Comparison of ENCODE assay signal across 8 cellular contexts in the genomic region with DNA sequence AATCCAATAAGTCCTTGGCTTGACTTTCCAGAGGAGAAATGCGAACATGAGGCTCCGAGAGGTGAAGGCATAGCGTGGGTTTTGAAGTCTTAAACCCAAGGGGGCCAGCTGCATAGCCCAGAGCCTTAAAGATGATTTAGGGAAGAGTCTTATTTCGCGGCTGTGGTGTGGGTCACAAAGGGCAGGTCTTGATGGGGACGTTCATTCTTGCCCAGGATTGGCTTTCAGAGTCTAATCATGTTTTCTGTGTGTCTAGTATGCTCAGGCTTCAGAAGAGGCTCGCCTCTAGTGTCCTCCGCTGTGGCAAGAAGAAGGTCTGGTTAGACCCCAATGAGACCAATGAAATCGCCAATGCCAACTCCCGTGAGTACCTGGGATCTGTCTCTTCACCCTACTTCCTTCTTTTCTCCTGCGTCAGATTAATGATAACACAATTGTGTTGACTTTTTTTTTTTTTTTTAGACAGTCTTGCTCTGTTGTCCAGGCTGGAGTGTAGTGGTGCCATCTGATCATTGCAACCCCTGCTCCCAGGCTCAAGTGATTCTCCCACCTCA. TPM values are rescaled to one million over a fixed set of nuclear protein-coding genes. Genes with fewer than 3 reads are reported as not detected.
DNase-seq lines count a peak whose midpoint lies in the region; ATAC-seq and TF ChIP-seq lines count a peak whose summit lies in the region.

No MANE protein-coding gene starts in this region.

- peaks cover 68% of the 10 kb centered on the region for H3K4me1 Mint-ChIP-seq in activated T-cell treated with anti-CD3 and anti-CD28 coated beads, Interleukin-2, amount 50 U/mL, for 72 hours (ENCODE audit: low read depth)
- peaks cover 20% of the 10 kb centered on the region for H3K4me1 Mint-ChIP-seq in type B pancreatic cell (ENCODE audit: unreplicated experiment)

- 29 to 37% (median 31%) methylated on average over 10 to 11 of the region's 11 CpGs for WGBS in adipose tissue, 3 donors
- whole genome bisulfite sequencing in lower leg skin, 2 donors, result 30 to 40% methylated on average over 11 of the region's 11 CpGs

- H3K4me3 Mint-ChIP-seq in activated T-cell treated with anti-CD3 and anti-CD28 coated beads, Interleukin-2, amount 50 U/mL, for 72 hours, result peak overlapping the region; percentile 96 to 100
- H3K4me3 Mint-ChIP-seq in type B pancreatic cell, result peak overlapping the region; percentile 92

- peak overlapping the region; percentile 63 for H3K4me3 ChIP-seq in lower leg skin (ENCODE audit: low read depth, poor library complexity, severe bottlenecking)

- ATAC-seq in activated T-cell treated with anti-CD3 and anti-CD28 coated beads, Interleukin-2, amount 50 U/mL, for 72 hours (replicated peaks in 1 of 2), result no peak

- intact Hi-C loops in lower leg skin (cut with DNase I; ENCODE audit: low total_unique reads), result no loop called here

- peak overlapping the region; percentile 100 for H3K27ac Mint-ChIP-seq in activated T-cell treated with anti-CD3 and anti-CD28 coated beads, Interleukin-2, amount 50 U/mL, for 72 hours
- peak overlapping the region; percentile 98 for H3K27ac Mint-ChIP-seq in type B pancreatic cell

- no peaks in the 10 kb centered on the region for H3K27me3 Mint-ChIP-seq in activated T-cell treated with anti-CD3 and anti-CD28 coated beads, Interleukin-2, amount 50 U/mL, for 72 hours (ENCODE audit: low read depth)
- H3K27me3 Mint-ChIP-seq in type B pancreatic cell, result no peaks in the 10 kb centered on the region

- H3K9me3 Mint-ChIP-seq in activated T-cell treated with anti-CD3 and anti-CD28 coated beads, Interleukin-2, amount 50 U/mL, for 72 hours, result no peaks in the 10 kb centered on the region
- H3K9me3 Mint-ChIP-seq in type B pancreatic cell, result no peaks in the 10 kb centered on the region

- H3K36me3 Mint-ChIP-seq in activated T-cell treated with anti-CD3 and anti-CD28 coated beads, Interleukin-2, amount 50 U/mL, for 72 hours (ENCODE audit: insufficient read depth in 2 of 2), result peaks cover 19 to 39% of the 10 kb centered on the region in 2 donors
- H3K36me3 Mint-ChIP-seq in type B pancreatic cell, result peaks cover 18% of the 10 kb centered on the region

- TF ChIP-seq CTCF in lower leg skin (IDR thresholded peaks at IDR 0.05) (no peak), type B pancreatic cell (conservative IDR thresholded peaks at IDR 0.05) (no peak)

- no peak for DNase-seq in activated T-cell treated with anti-CD3 and anti-CD28 coated beads, Interleukin-2, amount 50 U/mL, for 72 hours
- no peak for DNase-seq in activated T-cell treated with anti-CD3 and anti-CD28 coated beads for 4 hours
- no peak for DNase-seq in lower leg skin (ENCODE audit: low spot score in 2 of 2)
- DNase-seq in type B pancreatic cell (ENCODE audit: extremely low spot score, unreplicated experiment), result no peak
- no peak for DNase-seq in SW480 (ENCODE audit: low spot score)
- DNase-seq in hippocampal formation (lab: John Stamatoyannopoulos, UW), result no peak
- no peak for DNase-seq in UCSD-AML1 (lab: John Stamatoyannopoulos, UW; ENCODE audit: unreplicated experiment)

- no peak for TF ChIP-seq POLR2A in lower leg skin (IDR thresholded peaks at IDR 0.05)

- peak overlapping the region; percentile 84 for H3K27ac ChIP-seq in adipose tissue (ENCODE audit: low read depth, low read length)

RNA-seq across cellular contexts. Expression of gene RPL19, which starts 1.0 kb away (rescaled TPM):
- 1,000 to 10,000 TPM; 2,889 to 2,909 TPM for total RNA-seq in activated T-cell treated with anti-CD3 and anti-CD28 coated beads, Interleukin-2, amount 50 U/mL, for 72 hours
- polyA plus RNA-seq in adipose tissue, result 1,000 to 10,000 TPM; 2,235 to 3,735 (median 3,189) TPM
- 1,000 to 10,000 TPM; 3,050 to 5,448 (median 3,578) TPM for total RNA-seq in lower leg skin
- 1,605 and 1,703 TPM in 2 replicates for total RNA-seq in type B pancreatic cell (ENCODE audit: low replicate concordance)

RNA-seq across cellular contexts. Expression of gene CACNB1, which starts 3.6 kb away (rescaled TPM):
- total RNA-seq in activated T-cell treated with anti-CD3 and anti-CD28 coated beads, Interleukin-2, amount 50 U/mL, for 72 hours, result 10 to 100 TPM; 10.5 to 15.3 TPM
- polyA plus RNA-seq in adipose tissue, result 1 to 10 TPM; 1.4 to 4.6 (median 1.5) TPM
- 10 to 100 TPM in 2 of 4 donors, 1 to 10 TPM in 2; 5.7 to 13.1 (median 11.2) TPM for total RNA-seq in lower leg skin
- 1.8 and 9.5 TPM in 2 replicates for total RNA-seq in type B pancreatic cell (ENCODE audit: low replicate concordance)

RNA-seq across cellular contexts. Expression of gene STAC2, which starts 24.7 kb away (rescaled TPM):
- under 1 TPM in 1 of 2 donors, not detected in 1; 0.07 TPM for total RNA-seq in activated T-cell treated with anti-CD3 and anti-CD28 coated beads, Interleukin-2, amount 50 U/mL, for 72 hours
- polyA plus RNA-seq in adipose tissue, result under 1 TPM; 0.09 to 0.22 (median 0.12) TPM
- total RNA-seq in lower leg skin (10 to 100 TPM in 2 of 4 donors, 1 to 10 TPM in 2; 2.3 to 35.6 (median 10.8) TPM), type B pancreatic cell (ENCODE audit: low replicate concordance) (1.5 TPM in 1 of 2 replicates, not detected in the other)

RNA-seq across cellular contexts. Expression of gene ARL5C, which starts 35.1 kb away (rescaled TPM):
- under 1 TPM; 0.12 to 0.16 TPM for total RNA-seq in activated T-cell treated with anti-CD3 and anti-CD28 coated beads, Interleukin-2, amount 50 U/mL, for 72 hours
- under 1 TPM in 1 of 3 donors, not detected in 2; 0.07 TPM for polyA plus RNA-seq in adipose tissue
- total RNA-seq in lower leg skin, result not detected
- not detected in 2 replicates for total RNA-seq in type B pancreatic cell (ENCODE audit: low replicate concordance)

RNA-seq across cellular contexts. Expression of gene PLXDC1, which starts 49.6 kb away (rescaled TPM):
- 1 to 10 TPM; 3.0 to 5.6 TPM for total RNA-seq in activated T-cell treated with anti-CD3 and anti-CD28 coated beads, Interleukin-2, amount 50 U/mL, for 72 hours
- polyA plus RNA-seq in adipose tissue, result 10 to 100 TPM in 1 of 3 donors, 1 to 10 TPM in 2; 1.2 to 10.7 (median 4.7) TPM
- total RNA-seq in lower leg skin (1 to 10 TPM; 2.7 to 8.1 (median 5.2) TPM), type B pancreatic cell (ENCODE audit: low replicate concordance) (1.7 and 5.0 TPM in 2 replicates)
